Comparison of ENCODE assay signal across 22 cellular contexts in the genomic region with DNA sequence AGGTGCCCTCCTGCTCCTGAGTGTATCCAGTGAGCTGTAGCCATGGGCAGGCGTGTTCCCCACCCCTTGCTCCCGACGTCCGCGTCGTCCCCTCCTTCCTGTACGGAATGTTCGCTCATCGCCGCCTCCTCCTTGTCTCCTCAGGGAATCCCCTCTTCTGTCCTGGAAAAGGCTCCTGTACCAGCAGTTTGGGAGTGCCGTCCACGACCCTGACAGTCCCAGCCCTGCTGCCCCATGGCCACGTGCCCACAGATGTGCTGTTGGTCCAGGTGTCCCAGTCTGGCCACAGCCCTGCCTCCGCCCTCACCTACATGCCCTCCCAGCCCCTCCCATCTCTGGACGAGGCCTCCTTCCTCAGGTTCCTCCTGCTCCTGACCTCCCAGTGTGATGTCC. TPM values are rescaled to one million over a fixed set of nuclear protein-coding genes. Genes with fewer than 3 reads are reported as not detected.
"Had no signal": no experiment of that assay in that cellular context is flagged by ENCODE, and none has a peak within 500 bp of the region (broad histone marks: within the 10 kb centered on the region; RNA-seq: fewer than 3 reads in every experiment).

No MANE protein-coding gene starts in this region.

- DNase-seq: activated CD4-positive, alpha-beta T cell treated with anti-CD3 and anti-CD28 coated beads for 4 hours; activated naive CD4-positive, alpha-beta T cell treated with anti-CD3 and anti-CD28 coated beads, Interleukin-2, amount 10 ng/mL, durations not matched to agents 7 days and 5 days; activated naive CD8-positive, alpha-beta T cell treated with anti-CD3 and anti-CD28 coated beads, Interleukin-2, amount 50 U/mL, for 24 hours; activated T-cell treated with anti-CD3 and anti-CD28 coated beads for 4 hours; anterior cingulate cortex; central memory CD4-positive, alpha-beta T cell; colonic mucosa; gastrocnemius medialis; heart left ventricle; stimulated activated naive CD8-positive, alpha-beta T cell treated with anti-CD3 and anti-CD28 coated beads, Interleukin-15, Interleukin-2, amounts not matched to agents 100 U/mL and 50 U/mL, for 24 hours; substantia nigra had no signal

- H3K27ac ChIP-seq: colonic mucosa, gastrocnemius medialis, heart left ventricle, tibial artery had no signal

- H3K27ac Mint-ChIP-seq: activated naive CD4-positive, alpha-beta T cell treated with anti-CD3 and anti-CD28 coated beads, Interleukin-2, amount 10 ng/mL, durations not matched to agents 7 days and 5 days; activated naive CD8-positive, alpha-beta T cell treated with anti-CD3 and anti-CD28 coated beads, Interleukin-2, amount 50 U/mL, for 24 hours; activated T-helper 2 cell treated with anti-CD3 and anti-CD28 coated beads, Interferon-gamma antibody, Interleukin-2, Interleukin-4, amounts not matched to agents 10 μg/mL and 5 μg/mL and 100 μg/mL, durations not matched to agents 14 hours and 24 hours and 36 hours; brain; mesothelial cell of epicardium; progenitor cell of endocrine pancreas had no signal

- H3K4me3 ChIP-seq: colonic mucosa, gastrocnemius medialis, heart left ventricle, tibial artery had no signal

- H3K9me3 ChIP-seq: colonic mucosa, gastrocnemius medialis, heart left ventricle, tibial artery had no signal

- H3K36me3 ChIP-seq: colonic mucosa, gastrocnemius medialis had no signal

- ATAC-seq: activated naive CD8-positive, alpha-beta T cell treated with anti-CD3 and anti-CD28 coated beads, Interleukin-2, amount 50 U/mL, for 24 hours; gastrocnemius medialis; stimulated activated naive CD8-positive, alpha-beta T cell treated with anti-CD3 and anti-CD28 coated beads, Interleukin-15, Interleukin-2, amounts not matched to agents 100 U/mL and 50 U/mL, for 24 hours had no signal

- H3K4me1 Mint-ChIP-seq: activated naive CD4-positive, alpha-beta T cell treated with anti-CD3 and anti-CD28 coated beads, Interleukin-2, amount 10 ng/mL, durations not matched to agents 7 days and 5 days; activated naive CD8-positive, alpha-beta T cell treated with anti-CD3 and anti-CD28 coated beads, Interleukin-2, amount 50 U/mL, for 24 hours had no signal

- H3K4me3 Mint-ChIP-seq: activated naive CD4-positive, alpha-beta T cell treated with anti-CD3 and anti-CD28 coated beads, Interleukin-2, amount 10 ng/mL, durations not matched to agents 7 days and 5 days; activated naive CD8-positive, alpha-beta T cell treated with anti-CD3 and anti-CD28 coated beads, Interleukin-2, amount 50 U/mL, for 24 hours; brain; mesothelial cell of epicardium had no signal

- H3K36me3 Mint-ChIP-seq: activated naive CD4-positive, alpha-beta T cell treated with anti-CD3 and anti-CD28 coated beads, Interleukin-2, amount 10 ng/mL, durations not matched to agents 7 days and 5 days; mesothelial cell of epicardium had no signal

- H3K27me3 ChIP-seq: colonic mucosa, heart left ventricle, tibial artery had no signal

- H3K4me1 ChIP-seq: colonic mucosa, tibial artery had no signal

- H3K9me3 Mint-ChIP-seq: activated naive CD4-positive, alpha-beta T cell treated with anti-CD3 and anti-CD28 coated beads, Interleukin-2, amount 10 ng/mL, durations not matched to agents 7 days and 5 days; activated naive CD8-positive, alpha-beta T cell treated with anti-CD3 and anti-CD28 coated beads, Interleukin-2, amount 50 U/mL, for 24 hours; activated T-helper 2 cell treated with anti-CD3 and anti-CD28 coated beads, Interferon-gamma antibody, Interleukin-2, Interleukin-4, amounts not matched to agents 10 μg/mL and 5 μg/mL and 100 μg/mL, durations not matched to agents 14 hours and 24 hours and 36 hours; mesothelial cell of epicardium had no signal

- H3K27me3 Mint-ChIP-seq: activated naive CD4-positive, alpha-beta T cell treated with anti-CD3 and anti-CD28 coated beads, Interleukin-2, amount 10 ng/mL, durations not matched to agents 7 days and 5 days; activated naive CD8-positive, alpha-beta T cell treated with anti-CD3 and anti-CD28 coated beads, Interleukin-2, amount 50 U/mL, for 24 hours; progenitor cell of endocrine pancreas had no signal

RNA-seq across cellular contexts. Expression of a gene that starts 30.2 kb away (rescaled TPM):
- total RNA-seq: activated T-helper 2 cell treated with anti-CD3 and anti-CD28 coated beads, Interferon-gamma antibody, Interleukin-2, Interleukin-4, amounts not matched to agents 10 μg/mL and 5 μg/mL and 100 μg/mL, durations not matched to agents 14 hours and 24 hours and 36 hours; colonic mucosa; gastrocnemius medialis; heart left ventricle; lower leg skin; mesothelial cell of epicardium; osteoblast; progenitor cell of endocrine pancreas; skeletal muscle tissue; T-helper 2 cell treated with Interferon-gamma antibody and Interleukin-4, amounts not matched to agents 100 ng/mL and 5 ng/mL, for 36 hours had no signal
- polyA plus RNA-seq: esophagus, heart left ventricle, neural cell had no signal
